Comparison of ENCODE assay signal across 8 cellular contexts in genomic region chr6:84773431-84774173, GRCh38. TPM values are rescaled to one million over a fixed set of nuclear protein-coding genes. Genes with fewer than 3 reads are reported as not detected.
DNase-seq lines count a peak whose midpoint lies in the region; ATAC-seq, FAIRE-seq and TF ChIP-seq lines count a peak whose summit lies in the region.

No MANE protein-coding gene starts in this region.

- H3K4me1 Mint-ChIP-seq in MCF 10A (ENCODE audit: insufficient read depth, unreplicated experiment), result peaks cover 28% of the 10 kb centered on the region

- TF ChIP-seq POLR2A in breast epithelium (IDR thresholded peaks at IDR 0.05) (no peak), right lobe of liver (IDR thresholded peaks at IDR 0.05) (no peak)

- H3K27ac ChIP-seq in breast epithelium (peak overlapping the region; percentile 59 to 90), brain microvascular endothelial cell (peak overlapping the region; percentile 81), right lobe of liver (peak overlapping the region in 1 of 3 donors; percentile 61), urinary bladder (ENCODE audit: low read depth) (no peak overlapping the region)

- ATAC-seq in right lobe of liver (peak; percentile 52 to 71 (median 65)), HG02623 (IDR thresholded peaks at IDR 0.05; ENCODE audit: unreplicated experiment) (no peak)

- no peaks in the 10 kb centered on the region for H3K36me3 ChIP-seq in breast epithelium
- H3K36me3 ChIP-seq in brain microvascular endothelial cell (replicated peaks), result no peaks in the 10 kb centered on the region
- no peaks in the 10 kb centered on the region for H3K36me3 ChIP-seq in right lobe of liver
- no peaks in the 10 kb centered on the region for H3K36me3 ChIP-seq in urinary bladder (ENCODE audit: insufficient read depth)

- no peak for DNase-seq in breast epithelium (ENCODE audit: low spot score in 2 of 2)
- DNase-seq in MCF 10A (ENCODE audit: unreplicated experiment), result no peak
- peak; percentile 56 for DNase-seq in brain microvascular endothelial cell
- peak; percentile 25 to 62 (median 59) for DNase-seq in right lobe of liver
- no peak for DNase-seq in Kasumi-1 (lab: John Stamatoyannopoulos, UW)
- no peak for DNase-seq in frontal cortex (ENCODE audit: low spot score in 2 of 2)

- H3K4me1 ChIP-seq in breast epithelium (no peaks in the 10 kb centered on the region), right lobe of liver (peaks cover 0 to 14% (median 0%) of the 10 kb centered on the region in 4 donors), urinary bladder (ENCODE audit: insufficient read depth) (no peaks in the 10 kb centered on the region)

- peak overlapping the region; percentile 41 to 73 (median 52) for H3K4me3 ChIP-seq in breast epithelium
- H3K4me3 ChIP-seq in brain microvascular endothelial cell (ENCODE audit: low read depth, low read length), result peak overlapping the region; percentile 56
- peak overlapping the region; percentile 37 to 59 (median 59) for H3K4me3 ChIP-seq in right lobe of liver
- H3K4me3 ChIP-seq in urinary bladder (ENCODE audit: low read depth, low read length), result peak overlapping the region; percentile 19

- H3K27ac Mint-ChIP-seq in MCF 10A (ENCODE audit: low read depth, unreplicated experiment), result no peak overlapping the region

- WGBS in right lobe of liver (ENCODE audit: insufficient coverage, low coverage, low lambda C conversion rate, missing lambda C conversion rate), result under 1% methylated on average over 15 of the region's 69 CpGs
- under 1% methylated on average over 69 of the region's 69 CpGs for WGBS in urinary bladder

- no peak for FAIRE-seq in frontal cortex (lab: Jason Lieb, UNC)

- H3K4me3 Mint-ChIP-seq in MCF 10A (ENCODE audit: unreplicated experiment), result no peak overlapping the region

- H3K9me3 Mint-ChIP-seq in MCF 10A (ENCODE audit: unreplicated experiment), result no peaks in the 10 kb centered on the region

- no peaks in the 10 kb centered on the region for H3K27me3 Mint-ChIP-seq in MCF 10A (ENCODE audit: insufficient read depth, unreplicated experiment)

- intact Hi-C loops in breast epithelium (cut with DNase I; ENCODE audit: low total_unique reads), result no loop called here
- intact Hi-C loops in MCF 10A (cut with micrococcal nuclease), result no loop called here
- intact Hi-C loops in right lobe of liver (cut with DNase I), result no loop called here

- H3K9me3 ChIP-seq in breast epithelium, result no peaks in the 10 kb centered on the region
- H3K9me3 ChIP-seq in right lobe of liver, result no peaks in the 10 kb centered on the region

- in situ Hi-C loops in brain microvascular endothelial cell (cut with HindIII; ENCODE audit: low pct_ligation_motif_present, low sequenced_read_pairs), result no loop called here

- no TSS peak for BruUV-seq in MCF 10A (replicated peaks; lab: Mats Ljungman, UMichigan)

- CTCF ChIA-PET in MCF 10A (lab: Yijun Ruan, JAX), result interaction anchor here (0.6 to 1.1 kb wide), 4 partner anchors 10 to 345 kb away, joined by 3 read pairs; no protein-coding TSS in a partner anchor

- H3K27me3 ChIP-seq in breast epithelium (peaks cover 0 to 83% of the 10 kb centered on the region in 2 donors), brain microvascular endothelial cell (replicated peaks) (no peaks in the 10 kb centered on the region), right lobe of liver (peaks cover 13 to 38% of the 10 kb centered on the region in 2 donors)

- TF ChIP-seq CTCF in breast epithelium (IDR thresholded peaks at IDR 0.05) (no peak), MCF 10A (IDR thresholded peaks at IDR 0.05; ENCODE audit: unreplicated experiment) (no peak), brain microvascular endothelial cell (IDR thresholded peaks at IDR 0.05; ENCODE audit: low read depth, low read length, missing control alignments) (no peak), right lobe of liver (IDR thresholded peaks at IDR 0.05) (no peak)

- no peaks in the 10 kb centered on the region for H3K36me3 Mint-ChIP-seq in MCF 10A (ENCODE audit: insufficient read depth, unreplicated experiment)

- POLR2A ChIA-PET in MCF 10A (lab: Yijun Ruan, JAX), result interaction anchor here (0.7 kb wide), 1 partner anchor 356 kb away, joined by 3 read pairs; no protein-coding TSS in a partner anchor

RNA-seq across cellular contexts. Expression of gene TBX18, which starts 9.2 kb away (rescaled TPM):
- total RNA-seq in breast epithelium (10 to 100 TPM in 2 of 3 donors, 1 to 10 TPM in 1; 8.8 to 20.6 (median 17.0) TPM), MCF 10A (2022) (0.39 and 0.42 TPM in 2 replicates), right lobe of liver (under 1 TPM in 5 of 6 experiments, not detected in 1; 0.15 to 0.87 (median 0.49) TPM), urinary bladder (68.1 TPM), frontal cortex (6.5 TPM)
- 8.3 TPM for polyA plus RNA-seq in urinary bladder

Comparison
In these comparisons a context has a peak if more than half of its experiments do, and no peak if none do; other contexts are left out.
1. DNase-seq: peak in brain microvascular endothelial cell (single experiment) and right lobe of liver (3 of 3); none in breast epithelium (0 of 2), MCF 10A (single experiment), Kasumi-1 (0 of 2) and frontal cortex (0 of 2).
2. Peak in every context shown above with its lines, with median percentiles within 50 percentile points of each other: H3K4me3 ChIP-seq.